In the genomic region with DNA sequence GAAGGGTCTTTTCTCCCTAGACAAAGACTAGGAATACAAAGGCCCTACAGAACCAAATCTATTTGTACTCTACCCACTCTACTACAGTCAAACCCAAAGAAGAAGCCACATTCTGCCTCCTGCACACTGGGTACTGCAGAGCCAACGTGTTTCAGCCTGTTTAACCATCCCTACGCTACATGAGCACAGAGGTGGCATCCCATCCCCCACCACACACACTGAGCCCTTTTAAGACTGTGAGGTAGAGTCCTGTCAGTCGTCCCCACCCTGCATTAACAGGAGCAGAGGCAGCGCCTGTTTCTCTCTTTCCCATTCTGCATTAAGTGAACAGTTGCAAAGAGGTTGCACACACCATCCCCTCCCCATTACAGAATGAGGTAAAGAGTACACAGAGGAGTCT, we compare ENCODE assay signal across 1 cellular context.
TF ChIP-seq lines count a peak whose summit lies in the region.

No MANE protein-coding gene starts in this region.

TF ChIP-seq in HEK293, 187 proteins besides CTCF, POLR2A, EP300 and RAD21 (continued from another document):
- TF ChIP-seq, protein P1, sequence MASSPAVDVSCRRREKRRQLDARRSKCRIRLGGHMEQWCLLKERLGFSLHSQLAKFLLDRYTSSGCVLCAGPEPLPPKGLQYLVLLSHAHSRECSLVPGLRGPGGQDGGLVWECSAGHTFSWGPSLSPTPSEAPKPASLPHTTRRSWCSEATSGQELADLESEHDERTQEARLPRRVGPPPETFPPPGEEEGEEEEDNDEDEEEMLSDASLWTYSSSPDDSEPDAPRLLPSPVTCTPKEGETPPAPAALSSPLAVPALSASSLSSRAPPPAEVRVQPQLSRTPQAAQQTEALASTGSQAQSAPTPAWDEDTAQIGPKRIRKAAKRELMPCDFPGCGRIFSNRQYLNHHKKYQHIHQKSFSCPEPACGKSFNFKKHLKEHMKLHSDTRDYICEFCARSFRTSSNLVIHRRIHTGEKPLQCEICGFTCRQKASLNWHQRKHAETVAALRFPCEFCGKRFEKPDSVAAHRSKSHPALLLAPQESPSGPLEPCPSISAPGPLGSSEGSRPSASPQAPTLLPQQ (tag by site-specific recombination; IDR thresholded peaks at IDR 0.05): 0 out of 2 replicates have a peak, but pooled peaks have one; percentile 19
